Comparison of ENCODE assay signal across 9 cellular contexts in genomic region chr9:127555830-127556820, GRCh38. TPM values are rescaled to one million over a fixed set of nuclear protein-coding genes. Genes with fewer than 3 reads are reported as not detected.
DNase-seq lines count a peak whose midpoint lies in the region; ATAC-seq and TF ChIP-seq lines count a peak whose summit lies in the region.
"Had no signal": no experiment of that assay in that cellular context is flagged by ENCODE, and none has a peak within 500 bp of the region (broad histone marks: within the 10 kb centered on the region; RNA-seq: fewer than 3 reads in every experiment).

No MANE protein-coding gene starts in this region.

- intact Hi-C loops in CD4-positive, alpha-beta T cell (cut with DNase I, micrococcal nuclease) = no loop called here
- intact Hi-C loops in posterior vena cava (cut with DNase I) = no loop called here

- DNase-seq in CD4-positive, alpha-beta T cell = peak; percentile 12 to 58 (median 38)
- DNase-seq in NOMO-1 treated with dmso at 0.1 percent for 144 hours (lab: John Stamatoyannopoulos, UW; ENCODE audit: unreplicated experiment) (peak; percentile 85), fibroblast of villous mesenchyme (ENCODE audit: low read depth) (peak; percentile 91), posterior vena cava (ENCODE audit: low spot score) (peak; percentile 95), Ammon's horn (ENCODE audit: low spot score) (no peak)
- DNase-seq in activated T-cell treated with anti-CD3 and anti-CD28 coated beads, Interleukin-2, amount 50 U/mL, for 48 hours = peak; percentile 65 to 75

- no peak overlapping the region for H3K27ac ChIP-seq in CD4-positive, alpha-beta T cell (ENCODE audit: low read depth, low read length)

- ATAC-seq in CD4-positive, alpha-beta T cell (ENCODE audit: poor library complexity) = peak; percentile 77
- ATAC-seq in HG02588 (IDR thresholded peaks at IDR 0.05; ENCODE audit: unreplicated experiment) = no peak
- no peak for ATAC-seq in GM19455 (IDR thresholded peaks at IDR 0.05; ENCODE audit: unreplicated experiment)

- H3K4me3 Mint-ChIP-seq in CD4-positive, alpha-beta T cell = peak overlapping the region; percentile 48

- no peaks in the 10 kb centered on the region for H3K9me3 ChIP-seq in CD4-positive, alpha-beta T cell (ENCODE audit: control insufficient read depth, low read length)
- H3K9me3 ChIP-seq: HAP-1 had no signal

- H3K4me1 Mint-ChIP-seq in CD4-positive, alpha-beta T cell (ENCODE audit: low read depth) = peaks cover 29% of the 10 kb centered on the region

- peak overlapping the region; percentile 47 for H3K27ac Mint-ChIP-seq in CD4-positive, alpha-beta T cell

- H3K27me3 Mint-ChIP-seq in CD4-positive, alpha-beta T cell = no peaks in the 10 kb centered on the region

- POLR2A ChIA-PET in CD4-positive, alpha-beta T cell (lab: Charles Lee) = interaction anchor here (1.4 to 1.6 kb wide), 2 partner anchors 52 to 105 kb away, joined by 3 read pairs; partner anchors contain the start of genes LRSAM1 and RPL12

- H3K27me3 ChIP-seq in CD4-positive, alpha-beta T cell (ENCODE audit: control insufficient read depth, insufficient read depth, low read length) = no peaks in the 10 kb centered on the region

- no peaks in the 10 kb centered on the region for H3K36me3 Mint-ChIP-seq in CD4-positive, alpha-beta T cell (ENCODE audit: low read depth)

- H3K9me3 Mint-ChIP-seq in CD4-positive, alpha-beta T cell = no peaks in the 10 kb centered on the region

- no peak for TF ChIP-seq CTCF in CD4-positive, alpha-beta T cell (IDR thresholded peaks at IDR 0.05)
- no peak for TF ChIP-seq CTCF in fibroblast of villous mesenchyme (IDR thresholded peaks at IDR 0.05; ENCODE audit: insufficient read depth, low read depth, low read length)

- H3K4me3 ChIP-seq in fibroblast of villous mesenchyme (ENCODE audit: low read depth, low read length) = no peak overlapping the region
- H3K4me3 ChIP-seq: HAP-1 had no signal

- CTCF ChIA-PET in CD4-positive, alpha-beta T cell (lab: Charles Lee) = interaction anchor here (0.8 kb wide), 1 partner anchor 314 kb away, joined by 3 read pairs; no protein-coding TSS in a partner anchor

RNA-seq across cellular contexts. Expression of gene STXBP1, which starts 56.0 kb away (rescaled TPM):
- 1 to 10 TPM; 1.9 to 3.4 TPM for total RNA-seq in CD4-positive, alpha-beta T cell
- total RNA-seq in fibroblast of villous mesenchyme (12.6 and 19.9 TPM in 2 replicates), posterior vena cava (10 to 100 TPM; 69.4 to 80.3 TPM)
